In the genomic region with DNA sequence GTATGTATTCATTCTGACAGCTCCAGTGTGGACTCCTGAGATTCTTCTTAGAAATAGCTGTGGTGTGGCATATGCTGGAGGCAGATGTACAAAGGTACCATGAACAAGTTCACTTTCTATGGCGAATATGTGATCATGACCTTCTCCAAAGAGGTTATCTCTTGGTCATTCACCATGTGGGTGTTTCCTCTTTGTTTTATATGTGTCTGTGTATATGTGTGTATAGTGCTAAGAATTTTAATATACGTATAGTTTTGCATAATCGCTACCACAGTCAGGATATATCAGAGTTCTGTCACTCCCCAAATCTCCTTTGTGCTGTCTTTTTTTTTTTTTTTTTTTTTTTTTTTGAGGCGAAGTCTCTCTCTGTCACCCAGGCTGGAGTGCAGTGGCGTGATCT, we compare ENCODE assay signal across 27 cellular contexts. TPM values are rescaled to one million over a fixed set of nuclear protein-coding genes. Genes with fewer than 3 reads are reported as not detected.
DNase-seq lines count a peak whose midpoint lies in the region; ATAC-seq, FAIRE-seq and TF ChIP-seq lines count a peak whose summit lies in the region.
"Had no signal": no experiment of that assay in that cellular context is flagged by ENCODE, and none has a peak within 500 bp of the region (broad histone marks: within the 10 kb centered on the region; RNA-seq: fewer than 3 reads in every experiment).

No MANE protein-coding gene starts in this region.

- FAIRE-seq in K562 (lab: Jason Lieb, UNC) = no peak
- FAIRE-seq: A204.1, GM12878, GM12892, GM18507 had no signal

- H3K9ac ChIP-seq in K562 (ENCODE audit: insufficient read depth in 1 of 2, low read depth in 2 of 2, low read length in 2 of 2) = no peak overlapping the region
- H3K9ac ChIP-seq: BLaER1 had no signal

- no peaks in the 10 kb centered on the region for H3K27me3 Mint-ChIP-seq in activated naive CD8-positive, alpha-beta T cell treated with anti-CD3 and anti-CD28 coated beads, Interleukin-2, amount 50 U/mL, for 24 hours
- H3K27me3 Mint-ChIP-seq in activated naive CD8-positive, alpha-beta T cell treated with anti-CD3 and anti-CD28 coated beads for 36 hours = no peaks in the 10 kb centered on the region
- no peaks in the 10 kb centered on the region; the same call in 1 of the 2 replicates for H3K27me3 Mint-ChIP-seq in WTC11 (ENCODE audit: low read depth)
- H3K27me3 Mint-ChIP-seq: CD4-positive, alpha-beta memory T cell; CD4-positive, CD25-positive, alpha-beta regulatory T cell; CD8-positive, alpha-beta memory T cell had no signal

- CTCF ChIA-PET in WTC11 (lab: Charles Lee) (no interaction called here), K562 (lab: Yijun Ruan, JAX; ENCODE audit: low intra/inter-chr PET ratio) (interaction anchor here (0.6 kb wide), 1 partner anchor 8 kb away, joined by 4 read pairs; no protein-coding TSS in a partner anchor)

- no peak overlapping the region for H3K27ac Mint-ChIP-seq in activated naive CD8-positive, alpha-beta T cell treated with anti-CD3 and anti-CD28 coated beads, Interleukin-2, amount 50 U/mL, for 24 hours
- no peak overlapping the region for H3K27ac Mint-ChIP-seq in activated naive CD8-positive, alpha-beta T cell treated with anti-CD3 and anti-CD28 coated beads for 36 hours
- peak overlapping the region; percentile 55; the same call in 1 of the 2 replicates for H3K27ac Mint-ChIP-seq in WTC11
- H3K27ac Mint-ChIP-seq: CD4-positive, alpha-beta memory T cell; CD4-positive, CD25-positive, alpha-beta regulatory T cell had no signal

- BruUV-seq in K562 (replicated peaks; lab: Mats Ljungman, UMichigan) = no TSS peak

- H3K9me3 ChIP-seq in K562 (replicated peaks; ENCODE audit: control insufficient read depth, insufficient read depth, low read depth, low read length) (0 out of 2 replicates have a peak, but pooled peaks cover 2% of the 10 kb centered on the region), gastroesophageal sphincter (no peaks in the 10 kb centered on the region)
- H3K9me3 ChIP-seq: BE2C had no signal

- peaks cover 19% of the 10 kb centered on the region for H3K36me3 Mint-ChIP-seq in activated naive CD8-positive, alpha-beta T cell treated with anti-CD3 and anti-CD28 coated beads, Interleukin-2, amount 50 U/mL, for 24 hours (ENCODE audit: low read depth)
- peaks cover 21% of the 10 kb centered on the region for H3K36me3 Mint-ChIP-seq in activated naive CD8-positive, alpha-beta T cell treated with anti-CD3 and anti-CD28 coated beads for 36 hours
- peaks cover 54% of the 10 kb centered on the region for H3K36me3 Mint-ChIP-seq in WTC11

- no peak overlapping the region for H3K27ac ChIP-seq in K562 (ENCODE audit: extremely low read depth, low read depth, low read length)
- no peak overlapping the region for H3K27ac ChIP-seq in gastroesophageal sphincter
- H3K27ac ChIP-seq: BLaER1 had no signal

- in situ Hi-C loops in K562 (cut with MboI) = no loop called here

- intact Hi-C loops in K562 (cut with micrococcal nuclease) = no loop called here

- POLR2A ChIA-PET in WTC11 (lab: Charles Lee) (no interaction called here), K562 (lab: Yijun Ruan, JAX) (interaction anchor here (1.9 kb wide), 1 partner anchor 9 kb away, joined by 5 read pairs; no protein-coding TSS in a partner anchor)

- no peaks in the 10 kb centered on the region for H4K20me1 ChIP-seq in K562 (replicated peaks; ENCODE audit: control insufficient read depth, insufficient read depth, low read length)
- H4K20me1 ChIP-seq: BLaER1 had no signal

- WGBS in K562 (ENCODE audit: insufficient coverage, low coverage, missing lambda C conversion rate) = 86% methylated on average over 5 of the region's 5 CpGs
- WGBS in gastroesophageal sphincter (ENCODE audit: low coverage in 1 of 2), 2 donors = 96 to 97% methylated on average over 3 of the region's 5 CpGs

- peaks cover 8% of the 10 kb centered on the region for H3K9me3 Mint-ChIP-seq in activated naive CD8-positive, alpha-beta T cell treated with anti-CD3 and anti-CD28 coated beads, Interleukin-2, amount 50 U/mL, for 24 hours
- H3K9me3 Mint-ChIP-seq in activated naive CD8-positive, alpha-beta T cell treated with anti-CD3 and anti-CD28 coated beads for 36 hours = peaks cover 2% of the 10 kb centered on the region
- H3K9me3 Mint-ChIP-seq in WTC11 = peaks cover 16% of the 10 kb centered on the region

- TF ChIP-seq RAD21 in K562 (CRISPR knock-in tag; conservative IDR thresholded peaks at IDR 0.05 in 1 of 2, IDR thresholded peaks at IDR 0.05 in 1 of 2) = no peak

- H3K9me1 ChIP-seq in K562 (ENCODE audit: control insufficient read depth, insufficient read depth, low read length) = no peaks in the 10 kb centered on the region

- H3K79me2 ChIP-seq in K562 (ENCODE audit: control insufficient read depth, insufficient read depth, low read length) = no peaks in the 10 kb centered on the region

- no peak for TF ChIP-seq EP300 in K562 (IDR thresholded peaks at IDR 0.05; ENCODE audit: low read length)
- TF ChIP-seq EP300 in gastroesophageal sphincter (IDR thresholded peaks at IDR 0.05) = no peak

- no peak for TF ChIP-seq CTCF in WTC11 (IDR thresholded peaks at IDR 0.05)
- TF ChIP-seq CTCF in K562 (IDR thresholded peaks at IDR 0.05 in 2 of 3, conservative IDR thresholded peaks at IDR 0.05 in 1 of 3; ENCODE audit: insufficient read depth in 2 of 3, low read depth in 1 of 3, low read length in 3 of 3) = no peak
- TF ChIP-seq CTCF in gastroesophageal sphincter (IDR thresholded peaks at IDR 0.05) = no peak

- H3K36me3 ChIP-seq in K562 (ENCODE audit: control insufficient read depth, insufficient read depth, low read length) = 0 out of 3 replicates have a peak, but pooled peaks cover 7% of the 10 kb centered on the region
- peaks cover 0 to 13% of the 10 kb centered on the region in 2 donors for H3K36me3 ChIP-seq in gastroesophageal sphincter
- H3K36me3 ChIP-seq: BE2C, BLaER1 had no signal

- H3K4me3 ChIP-seq in K562 = no peak overlapping the region
- no peak overlapping the region for H3K4me3 ChIP-seq in gastroesophageal sphincter
- H3K4me3 ChIP-seq: BLaER1, GM12878 had no signal

- no peak overlapping the region for H3K4me2 ChIP-seq in K562 (ENCODE audit: insufficient read depth, low read length)
- H3K4me2 ChIP-seq: BLaER1 had no signal

- peak; percentile 73 for ATAC-seq in activated naive CD8-positive, alpha-beta T cell treated with anti-CD3 and anti-CD28 coated beads, Interleukin-2, amount 50 U/mL, for 24 hours
- ATAC-seq in WTC11 (no peak), K562 (no peak), gastroesophageal sphincter (no peak), HG02840 (IDR thresholded peaks at IDR 0.05; ENCODE audit: low FRiP score, unreplicated experiment) (no peak)
- ATAC-seq: GM12878 had no signal

- no peaks in the 10 kb centered on the region for H3K27me3 ChIP-seq in K562 (ENCODE audit: control insufficient read depth in 2 of 2, insufficient read depth in 2 of 2, low read length in 2 of 2)
- no peaks in the 10 kb centered on the region for H3K27me3 ChIP-seq in gastroesophageal sphincter
- H3K27me3 ChIP-seq: BE2C, BLaER1 had no signal

- H2AFZ ChIP-seq in K562 (ENCODE audit: low read depth, low read length) = no peak overlapping the region

- H3K4me3 Mint-ChIP-seq in activated naive CD8-positive, alpha-beta T cell treated with anti-CD3 and anti-CD28 coated beads, Interleukin-2, amount 50 U/mL, for 24 hours = no peak overlapping the region
- no peak overlapping the region for H3K4me3 Mint-ChIP-seq in activated naive CD8-positive, alpha-beta T cell treated with anti-CD3 and anti-CD28 coated beads for 36 hours
- H3K4me3 Mint-ChIP-seq in WTC11 = no peak overlapping the region
- H3K4me3 Mint-ChIP-seq: CD14-positive monocyte; CD4-positive, alpha-beta memory T cell; CD4-positive, CD25-positive, alpha-beta regulatory T cell; CD8-positive, alpha-beta memory T cell had no signal

- peaks cover 9% of the 10 kb centered on the region for H3K4me1 Mint-ChIP-seq in activated naive CD8-positive, alpha-beta T cell treated with anti-CD3 and anti-CD28 coated beads, Interleukin-2, amount 50 U/mL, for 24 hours
- H3K4me1 Mint-ChIP-seq in activated naive CD8-positive, alpha-beta T cell treated with anti-CD3 and anti-CD28 coated beads for 36 hours = peaks cover 5% of the 10 kb centered on the region
- no peaks in the 10 kb centered on the region; the same call in none of the 2 replicates for H3K4me1 Mint-ChIP-seq in WTC11

- H3K4me1 ChIP-seq in K562 (replicated peaks in 1 of 2; ENCODE audit: control insufficient read depth in 2 of 2, insufficient read depth in 2 of 2, low read length in 2 of 2) = peaks cover 3 to 7% of the 10 kb centered on the region in 2 experiments; a peak in 4 of 5 replicates
- no peaks in the 10 kb centered on the region for H3K4me1 ChIP-seq in gastroesophageal sphincter
- H3K4me1 ChIP-seq: BE2C had no signal

- DNase-seq in activated naive CD8-positive, alpha-beta T cell treated with anti-CD3 and anti-CD28 coated beads, Interleukin-2, amount 50 U/mL, for 24 hours = no peak
- no peak for DNase-seq in activated naive CD8-positive, alpha-beta T cell treated with anti-CD3 and anti-CD28 coated beads for 36 hours
- no peak for DNase-seq in WTC11 (ENCODE audit: low spot score)
- no peak for DNase-seq in K562 (ENCODE audit: extremely low read depth in 1 of 4, low spot score in 3 of 4)
- DNase-seq: 8988T; ACHN; BE2C; C1 segment of cervical spinal cord; CD4-positive, alpha-beta memory T cell; CD4-positive, CD25-positive, alpha-beta regulatory T cell; CD8-positive, alpha-beta memory T cell; COR-L47; DMS 273 treated with DMSO at 0.1 percent for 48 hours; DMS153; DMS53; DMS79; DND-41; EL; GDM1 had no signal

- TF ChIP-seq POLR2A in K562 (conservative IDR thresholded peaks at IDR 0.05) (no peak), gastroesophageal sphincter (IDR thresholded peaks at IDR 0.05) (no peak)

RNA-seq across cellular contexts. Expression of a gene that starts 47.1 kb away (rescaled TPM):
- 10 to 100 TPM; 18.8 to 22.1 TPM for total RNA-seq in activated naive CD8-positive, alpha-beta T cell treated with anti-CD3 and anti-CD28 coated beads for 36 hours
- total RNA-seq in WTC11 (2021) (72.6 to 90.5 TPM (median 80.2 TPM) in 3 replicates), K562 (2014; rRNA removed) (29.4 and 38.1 TPM in 2 replicates), K562 (2014; rRNA removed; fragmentation: Illumina TruSeq; extraction: Trizol) (46.5 and 55.7 TPM in 2 replicates), K562 (2015; rRNA removed; fragmentation: Illumina TruSeq; extraction: Trizol) (45.7 and 52.5 TPM in 2 replicates), K562 (2021) (36.2 and 44.2 TPM in 2 replicates), gastroesophageal sphincter (100 to 1,000 TPM in 1 of 4 donors, 10 to 100 TPM in 3; 61.3 to 122 (median 86.0) TPM)
- 15.0 and 25.0 TPM in 2 replicates for total RNA-seq in K562 (2011; cell fraction: chromatin; rRNA removed; ENCODE audit: low replicate concordance)
- 4.7 and 5.4 TPM in 2 replicates for total RNA-seq in K562 (2011; cell fraction: nucleolus; rRNA removed)
- 9.0 and 17.7 TPM in 2 replicates for total RNA-seq in K562 (2011; cell fraction: nucleoplasm; rRNA removed)
- polyA plus RNA-seq in K562 (2011; rRNA removed) (13.0 and 16.1 TPM in 2 replicates), K562 (2014; fragmentation: Illumina TruSeq; extraction: Trizol) (19.5 and 22.9 TPM in 2 replicates), K562 (2014; fragmentation: Nextera tagmentation; extraction: Ambion mirVana) (10 to 100 TPM in 1 of 2 experiments, 1 to 10 TPM in 1; 5.3 to 13.9 TPM), K562 (2014; rRNA removed) (13.2 and 15.1 TPM in 2 replicates)
- 5.8 and 7.4 TPM in 2 replicates for polyA plus RNA-seq in K562 (2011; cell fraction: cytosol; rRNA removed)
- polyA plus RNA-seq in K562 (2011; cell fraction: nucleus; rRNA removed) = 6.8 and 8.9 TPM in 2 replicates
- polyA plus RNA-seq in K562 (2012) = 9.5 and 14.3 TPM in 2 replicates
- polyA minus RNA-seq in K562 (2011; rRNA and poly(A)+ RNA removed) = 36.8 and 42.7 TPM in 2 replicates
- 18.4 and 22.6 TPM in 2 replicates for polyA minus RNA-seq in K562 (2011; cell fraction: cytosol; rRNA and poly(A)+ RNA removed)
- polyA minus RNA-seq in K562 (2011; cell fraction: nucleus; rRNA and poly(A)+ RNA removed) = 12.5 and 31.9 TPM in 2 replicates
